Comparison of ENCODE assay signal across 24 cellular contexts in the genomic region with DNA sequence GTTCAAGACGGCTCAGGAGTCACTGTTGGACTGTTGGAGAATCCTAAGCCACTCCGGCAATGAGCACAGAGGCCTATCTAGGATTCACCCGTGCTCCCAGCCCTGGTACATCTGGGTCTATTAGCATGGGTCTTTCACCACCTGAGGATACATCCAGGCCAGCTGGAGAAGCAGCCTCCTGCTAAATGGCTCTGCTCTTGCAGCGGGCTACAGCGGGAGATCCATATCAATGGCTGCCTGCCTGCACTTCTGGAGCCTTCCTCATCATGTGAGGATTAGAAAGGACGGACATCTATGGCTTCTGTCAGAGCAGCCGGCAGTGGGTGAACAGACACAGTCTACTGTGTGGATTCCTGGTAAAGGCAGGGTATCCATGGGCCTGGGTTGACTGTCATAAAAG.
"Had no signal": no experiment of that assay in that cellular context is flagged by ENCODE, and none has a peak within 500 bp of the region (broad histone marks: within the 10 kb centered on the region; RNA-seq: fewer than 3 reads in every experiment).

No MANE protein-coding gene starts in this region.

- H3K9me3 ChIP-seq: esophagus squamous epithelium, gastrocnemius medialis, heart right ventricle, lower lobe of right lung had no signal

- H3K36me3 ChIP-seq: esophagus squamous epithelium, gastrocnemius medialis, heart right ventricle, left lung, lower lobe of right lung had no signal

- H3K27me3 ChIP-seq: esophagus squamous epithelium, gastrocnemius medialis, heart right ventricle, left lung had no signal

- H3K4me3 ChIP-seq: coronary artery, dorsolateral prefrontal cortex, esophagus squamous epithelium, gastrocnemius medialis, heart right ventricle, left lung, lower lobe of right lung had no signal

- DNase-seq: dermis blood vessel endothelial cell; dorsolateral prefrontal cortex; effector CD8-positive, alpha-beta T cell; effector memory CD8-positive, alpha-beta T cell; endodermal cell; erythroblast; esophagus squamous epithelium; foreskin fibroblast; foreskin melanocyte; gastrocnemius medialis; glutamatergic neuron; head of caudate nucleus; heart right ventricle; hippocampal formation; left cardiac atrium; left lung; left ventricle myocardium superior; lower lobe of right lung; mesendoderm; midbrain; naive thymus-derived CD4-positive, alpha-beta T cell had no signal

- H3K4me1 ChIP-seq: esophagus squamous epithelium, gastrocnemius medialis, heart right ventricle, left lung, lower lobe of right lung had no signal

- H3K27ac ChIP-seq: coronary artery, dorsolateral prefrontal cortex, epithelial cell of prostate, esophagus squamous epithelium, gastrocnemius medialis, heart right ventricle, left lung, lower lobe of right lung had no signal

- ATAC-seq: effector memory CD8-positive, alpha-beta T cell; esophagus mucosa; gastrocnemius medialis; heart right ventricle; left cardiac atrium; left lung; left ventricle myocardium superior; lower lobe of right lung; naive thymus-derived CD4-positive, alpha-beta T cell had no signal
